Comparison of ENCODE assay signal across 8 cellular contexts in the genomic region with DNA sequence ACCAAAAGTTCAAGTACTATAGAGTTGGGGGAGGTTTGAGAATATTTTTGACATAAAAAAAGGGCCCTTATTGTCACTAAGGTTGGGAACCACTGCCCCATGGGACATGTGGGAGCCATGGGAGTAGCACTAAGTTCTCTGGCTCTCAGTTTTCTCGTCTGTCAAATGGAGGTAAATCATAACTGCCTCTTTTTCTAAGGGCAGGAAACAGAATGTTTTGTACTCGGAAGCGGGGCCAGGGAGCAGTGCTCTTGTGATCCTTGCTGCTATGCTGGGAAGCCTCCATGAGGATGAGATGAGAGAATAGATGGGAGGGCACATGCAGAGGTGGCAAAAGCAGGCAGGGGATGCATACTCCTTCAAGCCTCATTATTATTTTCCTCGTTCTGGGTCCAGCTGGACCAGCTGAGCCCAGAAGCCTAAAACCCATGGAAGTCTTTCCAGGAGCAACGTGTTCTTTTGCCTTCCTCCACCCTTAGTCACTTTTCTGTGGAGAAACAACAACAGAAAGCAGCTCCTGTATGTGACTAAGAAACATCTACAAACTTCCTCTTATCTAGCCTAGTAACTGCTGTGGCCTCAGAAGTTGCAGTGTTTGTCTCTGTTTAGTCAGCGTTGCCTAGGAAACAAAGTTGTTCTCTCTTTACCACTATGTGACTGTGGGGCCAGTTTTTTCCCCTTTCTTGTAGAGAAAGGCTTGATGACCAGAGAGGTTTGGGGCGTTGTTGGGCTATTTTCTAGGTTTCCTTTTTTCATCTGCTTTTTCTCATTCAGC.
DNase-seq lines count a peak whose midpoint lies in the region; ATAC-seq and TF ChIP-seq lines count a peak whose summit lies in the region.

No MANE protein-coding gene starts in this region.

- H3K4me3 Mint-ChIP-seq in Caco-2 (ENCODE audit: unreplicated experiment) (peak overlapping the region; percentile 38), chondrocyte (ENCODE audit: unreplicated experiment) (no peak overlapping the region)
- peak overlapping the region; percentile 85 to 94 for H3K4me3 Mint-ChIP-seq in stimulated activated naive CD8-positive, alpha-beta T cell treated with anti-CD3 and anti-CD28 coated beads, Interleukin-15, amount 100 ng/mL, for 72 hours

- no TSS peak for BruUV-seq in Caco-2 (replicated peaks; lab: Mats Ljungman, UMichigan)

- H3K36me3 ChIP-seq in Caco-2 (ENCODE audit: control insufficient read depth, insufficient read depth, low read length) = no peaks in the 10 kb centered on the region
- H3K36me3 ChIP-seq in right lobe of liver = peaks cover 0 to 11% (median 0%) of the 10 kb centered on the region in 4 donors

- H3K4me3 ChIP-seq in Caco-2 (ENCODE audit: low read depth, low read length) = no peak overlapping the region
- H3K4me3 ChIP-seq in right lobe of liver = no peak overlapping the region

- intact Hi-C loops in Caco-2 (cut with micrococcal nuclease; ENCODE audit: unreplicated experiment) = no loop called here
- intact Hi-C loops in right lobe of liver (cut with DNase I) = loop anchor here in 1 of 2 donors (10.0 kb wide), 1 partner anchor 64 kb away; the partner anchor contains the start of genes NCBP2L and TSC22D3

- peak; percentile 90 for ATAC-seq in GM19467 (IDR thresholded peaks at IDR 0.05; ENCODE audit: unreplicated experiment)
- ATAC-seq in HG03460 (IDR thresholded peaks at IDR 0.05; ENCODE audit: unreplicated experiment) = peak; percentile 81
- ATAC-seq in right lobe of liver = peak; percentile 33 to 73 (median 62)
- ATAC-seq in stimulated activated naive CD8-positive, alpha-beta T cell treated with anti-CD3 and anti-CD28 coated beads, Interleukin-15, amount 100 ng/mL, for 72 hours = peak; percentile 94

- H3K27ac ChIP-seq in right lobe of liver = peak overlapping the region; percentile 35 to 48 (median 40)

- no peaks in the 10 kb centered on the region for H3K27me3 Mint-ChIP-seq in Caco-2 (ENCODE audit: insufficient read depth, unreplicated experiment)
- H3K27me3 Mint-ChIP-seq in chondrocyte (ENCODE audit: low read depth) = no peaks in the 10 kb centered on the region
- no peaks in the 10 kb centered on the region for H3K27me3 Mint-ChIP-seq in stimulated activated naive CD8-positive, alpha-beta T cell treated with anti-CD3 and anti-CD28 coated beads, Interleukin-15, amount 100 ng/mL, for 72 hours

- H3K27ac Mint-ChIP-seq in Caco-2 (ENCODE audit: unreplicated experiment) = peak overlapping the region; percentile 84
- H3K27ac Mint-ChIP-seq in chondrocyte (ENCODE audit: unreplicated experiment) = peak overlapping the region; percentile 94
- peak overlapping the region; percentile 99 for H3K27ac Mint-ChIP-seq in stimulated activated naive CD8-positive, alpha-beta T cell treated with anti-CD3 and anti-CD28 coated beads, Interleukin-15, amount 100 ng/mL, for 72 hours

- TF ChIP-seq CTCF in Caco-2 (IDR thresholded peaks at IDR 0.05; ENCODE audit: insufficient read depth in 1 of 2, low read depth in 1 of 2, low read length in 1 of 2, severe bottlenecking in 1 of 2, unreplicated experiment in 1 of 2) (no peak), chondrocyte (IDR thresholded peaks at IDR 0.05) (no peak), right lobe of liver (IDR thresholded peaks at IDR 0.05) (no peak)

- no peaks in the 10 kb centered on the region for H3K4me1 ChIP-seq in Caco-2
- H3K4me1 ChIP-seq in right lobe of liver = no peaks in the 10 kb centered on the region

- H3K27me3 ChIP-seq in Caco-2 (replicated peaks; ENCODE audit: control insufficient read depth, insufficient read depth, low read length) = no peaks in the 10 kb centered on the region
- no peaks in the 10 kb centered on the region for H3K27me3 ChIP-seq in right lobe of liver

- DNase-seq in Caco-2 (peak; percentile 40 to 58), SW 1271 (lab: John Stamatoyannopoulos, UW) (peak; percentile 2 to 52), chondrocyte (ENCODE audit: low spot score) (no peak), right lobe of liver (no peak), NCI-H774 (lab: John Stamatoyannopoulos, UW) (no peak)
- peak; percentile 47 to 63 for DNase-seq in stimulated activated naive CD8-positive, alpha-beta T cell treated with anti-CD3 and anti-CD28 coated beads, Interleukin-15, amount 100 ng/mL, for 72 hours

- peaks cover 6% of the 10 kb centered on the region for H3K36me3 Mint-ChIP-seq in Caco-2 (ENCODE audit: insufficient read depth, unreplicated experiment)
- peaks cover 20% of the 10 kb centered on the region for H3K36me3 Mint-ChIP-seq in chondrocyte (ENCODE audit: low read depth)

- H3K9me3 ChIP-seq in Caco-2 = no peaks in the 10 kb centered on the region
- H3K9me3 ChIP-seq in right lobe of liver = no peaks in the 10 kb centered on the region

- POLR2A ChIA-PET in Caco-2 (lab: Charles Lee) = no interaction called here

- WGBS in right lobe of liver (ENCODE audit: insufficient coverage, low coverage, low lambda C conversion rate, missing lambda C conversion rate) = 34% methylated on average over 6 of the region's 7 CpGs

- H3K9me3 Mint-ChIP-seq in Caco-2 (ENCODE audit: unreplicated experiment) (no peaks in the 10 kb centered on the region), chondrocyte (ENCODE audit: low read depth) (no peaks in the 10 kb centered on the region)
- H3K9me3 Mint-ChIP-seq in stimulated activated naive CD8-positive, alpha-beta T cell treated with anti-CD3 and anti-CD28 coated beads, Interleukin-15, amount 100 ng/mL, for 72 hours = no peaks in the 10 kb centered on the region

- peaks cover 10% of the 10 kb centered on the region for H3K4me1 Mint-ChIP-seq in Caco-2 (ENCODE audit: low read depth, unreplicated experiment)
- peaks cover 45% of the 10 kb centered on the region for H3K4me1 Mint-ChIP-seq in chondrocyte (ENCODE audit: low read depth)
- H3K4me1 Mint-ChIP-seq in stimulated activated naive CD8-positive, alpha-beta T cell treated with anti-CD3 and anti-CD28 coated beads, Interleukin-15, amount 100 ng/mL, for 72 hours = peaks cover 68% of the 10 kb centered on the region

- no peak for TF ChIP-seq POLR2A in right lobe of liver (IDR thresholded peaks at IDR 0.05)

- CTCF ChIA-PET in Caco-2 (lab: Charles Lee) = interaction anchor here (1.0 kb wide), 1 partner anchor 38 kb away, joined by 3 read pairs; no protein-coding TSS in a partner anchor

Comparison
In these comparisons a context has a peak if more than half of its experiments do, and no peak if none do; other contexts are left out.
1. DNase-seq: peak in Caco-2 (2 of 2), SW 1271 (2 of 2) and stimulated activated naive CD8-positive, alpha-beta T cell treated with anti-CD3 and anti-CD28 coated beads, Interleukin-15, amount 100 ng/mL, for 72 hours (2 of 2); none in chondrocyte (single experiment), right lobe of liver (0 of 3) and NCI-H774 (single experiment).
2. Peak in every context shown above with its lines, with median percentiles within 50 percentile points of each other: H3K27ac Mint-ChIP-seq and ATAC-seq.